10 cellular contexts compared by ENCODE assay signal in genomic region chr15:67548862-67549651, GRCh38. TPM values are rescaled to one million over a fixed set of nuclear protein-coding genes. Genes with fewer than 3 reads are reported as not detected.
DNase-seq lines count a peak whose midpoint lies in the region; ATAC-seq and TF ChIP-seq lines count a peak whose summit lies in the region.
"Had no signal": no experiment of that assay in that cellular context is flagged by ENCODE, and none has a peak within 500 bp of the region (broad histone marks: within the 10 kb centered on the region; RNA-seq: fewer than 3 reads in every experiment).

No MANE protein-coding gene starts in this region.

- H3K27ac ChIP-seq in HUES6 (ENCODE audit: low read depth, low read length): peak overlapping the region; percentile 3; the same call in 1 of the 2 replicates
- H3K27ac ChIP-seq in heart right ventricle: peak overlapping the region in 5 of 10 donors; percentile 28 to 61 (median 49)
- H3K27ac ChIP-seq in rectal smooth muscle tissue (ENCODE audit: low read depth, low read length): peak overlapping the region; percentile 38

- 69 to 74% methylated on average over 8 of the region's 8 CpGs for WGBS in heart right ventricle, 2 donors

- H3K9ac ChIP-seq in HUES6 (ENCODE audit: low read length): no peak overlapping the region
- no peak overlapping the region for H3K9ac ChIP-seq in rectal smooth muscle tissue (ENCODE audit: low read length)

- peak overlapping the region; percentile 19 for H3K4me3 ChIP-seq in HUES6 (ENCODE audit: low read depth, low read length)
- H3K4me3 ChIP-seq in heart right ventricle: no peak overlapping the region
- H3K4me3 ChIP-seq in rectal smooth muscle tissue (ENCODE audit: low read length): peak overlapping the region; percentile 40

- peak; percentile 42 for DNase-seq in NCI-H774 (lab: John Stamatoyannopoulos, UW)
- peak in 1 of 2 donors; percentile 20 for DNase-seq in heart right ventricle
- DNase-seq in T-helper 17 cell: no peak
- DNase-seq: SHP77 had no signal

- H3K27ac Mint-ChIP-seq in T-helper 17 cell: no peak overlapping the region
- H3K27ac Mint-ChIP-seq: activated naive CD8-positive, alpha-beta T cell had no signal

- H3K4me3 Mint-ChIP-seq in T-helper 17 cell: no peak overlapping the region
- H3K4me3 Mint-ChIP-seq: activated naive CD8-positive, alpha-beta T cell had no signal

- H3K27me3 ChIP-seq in HUES6 (ENCODE audit: control insufficient read depth, insufficient read depth, low read length) (no peaks in the 10 kb centered on the region), heart right ventricle (no peaks in the 10 kb centered on the region), rectal smooth muscle tissue (ENCODE audit: control insufficient read depth, insufficient read depth, low read length) (no peaks in the 10 kb centered on the region)

- H3K9me3 ChIP-seq in HUES6 (ENCODE audit: control insufficient read depth, insufficient read depth, low read depth, low read length) (no peaks in the 10 kb centered on the region), heart right ventricle (no peaks in the 10 kb centered on the region), T-helper 17 cell (ENCODE audit: control insufficient read depth, low read length, poor library complexity, severe bottlenecking) (no peaks in the 10 kb centered on the region)

- H3K27me3 Mint-ChIP-seq in T-helper 17 cell: no peaks in the 10 kb centered on the region
- H3K27me3 Mint-ChIP-seq: activated naive CD8-positive, alpha-beta T cell had no signal

- H3K36me3 ChIP-seq in HUES6 (ENCODE audit: control insufficient read depth, insufficient read depth, low read length) (peaks cover 19% of the 10 kb centered on the region), heart right ventricle (peaks cover 0 to 54% (median 6%) of the 10 kb centered on the region in 9 donors), rectal smooth muscle tissue (ENCODE audit: control insufficient read depth, insufficient read depth, low read length) (no peaks in the 10 kb centered on the region)

- peaks cover 26% of the 10 kb centered on the region for H3K4me1 Mint-ChIP-seq in T-helper 17 cell

- ATAC-seq in heart right ventricle: peak; percentile 47 to 89 (median 78)
- no peak for ATAC-seq in GM18502 (IDR thresholded peaks at IDR 0.05; ENCODE audit: poor library complexity, unreplicated experiment)
- ATAC-seq in GM21528 (IDR thresholded peaks at IDR 0.05; ENCODE audit: low FRiP score, unreplicated experiment): no peak
- no peak for ATAC-seq in HG03097 (IDR thresholded peaks at IDR 0.05; ENCODE audit: low FRiP score, unreplicated experiment)
- ATAC-seq in T-helper 17 cell: no peak

- TF ChIP-seq CTCF in heart right ventricle (IDR thresholded peaks at IDR 0.05): no peak

- no peaks in the 10 kb centered on the region for H3K36me3 Mint-ChIP-seq in T-helper 17 cell (ENCODE audit: low read depth)

- H3K4me1 ChIP-seq in HUES6 (ENCODE audit: control insufficient read depth, insufficient read depth, low read length): peaks cover 27% of the 10 kb centered on the region
- peaks cover 0 to 44% (median 22%) of the 10 kb centered on the region in 9 donors for H3K4me1 ChIP-seq in heart right ventricle
- H3K4me1 ChIP-seq in rectal smooth muscle tissue (ENCODE audit: control insufficient read depth, insufficient read depth, low read length): peaks cover 11% of the 10 kb centered on the region

- intact Hi-C loops in heart right ventricle (cut with DNase I): no loop called here

RNA-seq across cellular contexts. Expression of gene MAP2K5, which starts 6.6 kb away (rescaled TPM):
- total RNA-seq in heart right ventricle: 10 to 100 TPM; 14.4 to 34.3 (median 21.4) TPM
- 10 to 100 TPM in 1 of 2 donors, 1 to 10 TPM in 1; 7.7 to 12.6 TPM for polyA plus RNA-seq in heart right ventricle
- 10 to 100 TPM; 27.1 to 30.4 TPM for total RNA-seq in T-helper 17 cell

RNA-seq across cellular contexts. Expression of gene C15orf61, which starts 28.1 kb away (rescaled TPM):
- total RNA-seq in heart right ventricle (10 to 100 TPM in 7 of 10 donors, 1 to 10 TPM in 3; 6.9 to 15.0 (median 11.9) TPM), T-helper 17 cell (1 to 10 TPM; 7.7 to 8.7 TPM)
- 1 to 10 TPM; 2.7 to 5.3 TPM for polyA plus RNA-seq in heart right ventricle

Comparison
In these comparisons a context has a peak if more than half of its experiments do, and no peak if none do; other contexts are left out.
1. H3K4me3 ChIP-seq: peak in HUES6 (single experiment) and rectal smooth muscle tissue (single experiment); none in heart right ventricle (0 of 10).
2. ATAC-seq: peak in heart right ventricle (8 of 8); none in GM18502 (single experiment), GM21528 (single experiment), HG03097 (single experiment) and T-helper 17 cell (single experiment).